In genomic region chr5:139708877-139709586, GRCh38 we compare ENCODE assay signal across 1 cellular context.
TF ChIP-seq lines count a peak whose summit lies in the region.

No MANE protein-coding gene starts in this region.

TF ChIP-seq in K562, 482 proteins besides CTCF, POLR2A, EP300 and RAD21 (continued from another document):
- peak in 1 of 2 experiments; percentile 48; a peak in 1 of 4 replicates for TF ChIP-seq ZMIZ1 (IDR thresholded peaks at IDR 0.05; ENCODE audit: low read depth in 2 of 2, low read length in 2 of 2)
- TF ChIP-seq E4F1 (CRISPR knock-in tag; IDR thresholded peaks at IDR 0.05; ENCODE audit: borderline replicate concordance): no peak
- TF ChIP-seq SMARCE1 (IDR thresholded peaks at IDR 0.05): peak; percentile 38; the same call in 1 of the 2 replicates
- peak; percentile 46; the same call in 1 of the 2 replicates for TF ChIP-seq FOXM1 (IDR thresholded peaks at IDR 0.05; ENCODE audit: low read depth)
- peak; percentile 72; the same call in 1 of the 2 replicates for TF ChIP-seq FOXM1 (CRISPR knock-in tag; IDR thresholded peaks at IDR 0.05; ENCODE audit: low read depth)
- no peak for TF ChIP-seq ZNF717 (CRISPR knock-in tag; IDR thresholded peaks at IDR 0.05)
- peak; percentile 35; the same call in 1 of the 2 replicates for TF ChIP-seq FOSL1 (tag; conservative IDR thresholded peaks at IDR 0.05)
- TF ChIP-seq IRF9 (tag; IDR thresholded peaks at IDR 0.05): no peak
- peak; percentile 65; the same call in 1 of the 2 replicates for TF ChIP-seq MIER1 (IDR thresholded peaks at IDR 0.05; ENCODE audit: low read depth)
- TF ChIP-seq NR2C2 (CRISPR knock-in tag; IDR thresholded peaks at IDR 0.05): no peak
- peak; percentile 83 for TF ChIP-seq NR2C2 (tag; IDR thresholded peaks at IDR 0.05)
- TF ChIP-seq ESRRA (IDR thresholded peaks at IDR 0.05; ENCODE audit: borderline replicate concordance, low read depth): peak; percentile 76
- peak; percentile 79 for TF ChIP-seq ARID1B (IDR thresholded peaks at IDR 0.05)
- peak; percentile 76 for TF ChIP-seq ZNF592 (IDR thresholded peaks at IDR 0.05)
- no peak for TF ChIP-seq ZNF280B (CRISPR knock-in tag; IDR thresholded peaks at IDR 0.05)
- peak; percentile 38 for TF ChIP-seq DPF2 (IDR thresholded peaks at IDR 0.05)
- TF ChIP-seq ZNF740 (CRISPR knock-in tag; IDR thresholded peaks at IDR 0.05): no peak
- peak in 1 of 2 experiments; percentile 11; a peak in 1 of 4 replicates for TF ChIP-seq ZNF740 (tag; IDR thresholded peaks at IDR 0.05)
- no peak for TF ChIP-seq NR0B1 (IDR thresholded peaks at IDR 0.05; ENCODE audit: partially characterized antibody)
- peak; percentile 53 for TF ChIP-seq EP400 (IDR thresholded peaks at IDR 0.05)
- TF ChIP-seq HDAC1 (IDR thresholded peaks at IDR 0.05): 0 out of 4 replicates have a peak, but pooled peaks of 1 of the 2 experiments have one; percentile 5
- TF ChIP-seq ZBTB7A (IDR thresholded peaks at IDR 0.05; ENCODE audit: borderline replicate concordance, control insufficient read depth, low read depth, low read length): peak; percentile 97
- peak; percentile 56; the same call in 1 of the 2 replicates for TF ChIP-seq ATF3 (IDR thresholded peaks at IDR 0.05)
- no peak for TF ChIP-seq ATF3 (CRISPR knock-in tag; conservative IDR thresholded peaks at IDR 0.05)
- TF ChIP-seq ZC3H11A (IDR thresholded peaks at IDR 0.05; ENCODE audit: low read depth, low read length): no peak
- TF ChIP-seq GMEB1 (CRISPR knock-in tag; IDR thresholded peaks at IDR 0.05): peak; percentile 73
- no peak for TF ChIP-seq ATF1 (CRISPR knock-in tag; IDR thresholded peaks at IDR 0.05)
- TF ChIP-seq ATF1 (tag; IDR thresholded peaks at IDR 0.05): peak; percentile 50; the same call in 1 of the 2 replicates
- no peak for TF ChIP-seq RFX1 (IDR thresholded peaks at IDR 0.05)
- TF ChIP-seq NFIC (IDR thresholded peaks at IDR 0.05): peak; percentile 54
- peak; percentile 27; the same call in 1 of the 2 replicates for TF ChIP-seq SOX6 (IDR thresholded peaks at IDR 0.05)
- TF ChIP-seq PML (IDR thresholded peaks at IDR 0.05; ENCODE audit: low read length): peak; percentile 36; the same call in 1 of the 2 replicates
- peak; percentile 54 for TF ChIP-seq POLR2AphosphoS5 (IDR thresholded peaks at IDR 0.05; ENCODE audit: control insufficient read depth, insufficient read depth, low read depth, low read length)
- TF ChIP-seq ZNF584 (CRISPR knock-in tag; IDR thresholded peaks at IDR 0.05; ENCODE audit: low read depth): no peak; the same call in 1 of the 2 replicates
- no peak for TF ChIP-seq PHF21A (IDR thresholded peaks at IDR 0.05; ENCODE audit: borderline replicate concordance, low read depth)
- TF ChIP-seq KLF16 (IDR thresholded peaks at IDR 0.05): peak; percentile 30; the same call in 1 of the 2 replicates
- TF ChIP-seq HOXB6 (CRISPR knock-in tag; IDR thresholded peaks at IDR 0.05; ENCODE audit: borderline replicate concordance): no peak
- TF ChIP-seq MTA3 (IDR thresholded peaks at IDR 0.05; ENCODE audit: borderline replicate concordance): peak; percentile 84
- TF ChIP-seq RNF2 (IDR thresholded peaks at IDR 0.05): peak; percentile 63; the same call in 1 of the 2 replicates
- no peak for TF ChIP-seq FUS (optimal IDR thresholded peaks at IDR 0.05; ENCODE audit: low read depth, low read length)
- peak; percentile 65; the same call in 1 of the 2 replicates for TF ChIP-seq ATF7 (IDR thresholded peaks at IDR 0.05)
TF ChIP-seq in K562: peak in this region for 99.
